In the genomic region with DNA sequence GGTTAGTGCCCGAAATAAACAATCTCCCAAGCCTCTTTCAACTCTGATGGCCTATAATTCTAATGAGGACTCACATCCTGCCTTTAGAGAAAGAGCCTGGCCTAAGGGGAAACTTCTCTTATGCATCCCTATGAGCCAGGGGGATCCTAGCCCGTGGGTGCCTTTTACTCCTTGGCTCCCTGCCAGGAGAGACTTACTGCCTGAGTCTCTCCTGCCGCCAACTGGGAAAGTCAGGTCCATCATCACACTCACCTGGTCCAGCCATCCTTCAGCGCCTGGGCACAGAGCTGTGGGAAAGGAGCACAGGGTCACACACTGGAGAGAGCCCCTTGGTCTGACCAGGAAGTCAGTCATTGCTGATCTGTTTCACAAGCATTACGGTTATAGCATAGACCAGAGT, we compare ENCODE assay signal across 14 cellular contexts.
"Had no signal": no experiment of that assay in that cellular context is flagged by ENCODE, and none has a peak within 500 bp of the region (broad histone marks: within the 10 kb centered on the region; RNA-seq: fewer than 3 reads in every experiment).

No MANE protein-coding gene starts in this region.

- DNase-seq: activated CD4-positive, alpha-beta T cell treated with anti-CD3 and anti-CD28 coated beads, Interleukin-2, amount 50 U/mL, for 1 hour; activated CD8-positive, alpha-beta memory T cell treated with anti-CD3 and anti-CD28 coated beads for 24 hours; activated naive CD4-positive, alpha-beta T cell treated with anti-CD3 and anti-CD28 coated beads for 36 hours; dermis blood vessel endothelial cell; kidney glomerular epithelial cell; occipital lobe; right cardiac atrium; stimulated activated CD4-positive, alpha-beta T cell treated with anti-CD3 and anti-CD28 coated beads, Interleukin-4, amount 100 ng/mL, for 4 hours; stimulated activated CD8-positive, alpha-beta memory T cell treated with anti-CD3 and anti-CD28 coated beads, Interleukin-4, amount 100 ng/mL, for 48 hours; stimulated activated naive CD8-positive, alpha-beta T cell treated with anti-CD3 and anti-CD28 coated beads, Interleukin-15, Interleukin-2, amounts not matched to agents 100 U/mL and 50 U/mL, for 24 hours; transverse colon had no signal

- ATAC-seq: activated CD4-positive, CD25-positive, alpha-beta regulatory T cell treated with anti-CD3 and anti-CD28 coated beads, Interleukin-2, amount 50 U/mL, for 24 hours; right cardiac atrium; stimulated activated naive CD8-positive, alpha-beta T cell treated with anti-CD3 and anti-CD28 coated beads, Interleukin-15, Interleukin-2, amounts not matched to agents 100 U/mL and 50 U/mL, for 24 hours had no signal

- H3K27ac ChIP-seq: adrenal gland, epithelial cell of prostate, transverse colon had no signal

- H3K9me3 ChIP-seq: adrenal gland, transverse colon had no signal
